13 cellular contexts compared by ENCODE assay signal in the genomic region with DNA sequence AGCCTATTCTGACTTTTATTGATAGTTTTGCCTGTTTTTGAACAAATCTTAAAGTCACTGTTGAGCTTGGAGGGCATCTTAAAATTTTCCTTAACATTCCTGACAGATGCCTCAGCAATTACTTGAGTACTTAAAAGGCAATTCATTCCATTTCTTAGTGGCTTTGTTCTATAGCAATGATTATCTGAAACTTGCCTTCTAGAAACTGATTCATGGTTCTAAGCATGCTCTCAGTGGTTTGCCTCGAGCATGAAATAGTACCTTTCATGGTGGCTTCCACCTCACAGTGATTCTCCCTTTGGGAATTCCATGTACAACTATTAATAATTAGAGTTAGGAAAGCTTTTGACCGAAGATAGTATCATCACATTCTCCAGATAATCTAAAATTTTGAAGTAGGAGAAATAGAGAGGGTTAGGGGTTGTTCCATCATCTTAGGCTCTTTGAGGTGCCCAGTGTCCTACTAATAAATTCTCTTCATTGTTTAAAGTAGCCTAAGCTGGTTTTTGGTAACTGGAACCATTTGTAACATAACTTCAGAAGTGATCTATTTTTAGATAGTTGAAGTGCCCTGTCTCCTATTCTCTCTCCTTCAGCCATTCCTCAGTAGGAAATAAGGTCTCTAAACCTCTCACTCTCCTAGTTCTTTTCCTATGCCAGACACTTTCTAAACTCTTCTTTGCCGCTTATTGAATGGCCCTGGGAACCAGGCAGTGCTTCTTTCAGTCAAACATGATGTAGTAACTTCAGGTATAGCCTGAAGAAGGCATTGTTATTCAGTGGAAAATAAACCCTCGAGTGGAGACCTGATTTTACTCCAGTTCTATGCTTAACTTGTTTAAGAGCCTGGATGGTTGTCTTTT.
DNase-seq lines count a peak whose midpoint lies in the region; ATAC-seq and TF ChIP-seq lines count a peak whose summit lies in the region.
"Had no signal": no experiment of that assay in that cellular context is flagged by ENCODE, and none has a peak within 500 bp of the region (broad histone marks: within the 10 kb centered on the region; RNA-seq: fewer than 3 reads in every experiment).

No MANE protein-coding gene starts in this region.

- DNase-seq in EL (peak; percentile 89), SK-MEL-5 (ENCODE audit: low read depth, low spot score) (peak; percentile 73), fibroblast of pulmonary artery (ENCODE audit: low read depth) (peak; percentile 56), sigmoid colon (no peak), NCI-H128 (lab: John Stamatoyannopoulos, UW; ENCODE audit: unreplicated experiment) (no peak), HAP-1 (ENCODE audit: low spot score in 2 of 2) (no peak), GM10248 (ENCODE audit: extremely low spot score) (no peak)
- DNase-seq: effector memory CD4-positive, alpha-beta T cell; left cardiac atrium; T-helper 2 cell had no signal

- no peak for ATAC-seq in GM18517 (IDR thresholded peaks at IDR 0.05; ENCODE audit: unreplicated experiment)
- ATAC-seq: K562 had no signal

- TF ChIP-seq EP300 in sigmoid colon (IDR thresholded peaks at IDR 0.05), result no peak

- peaks cover 0 to 31% (median 23%) of the 10 kb centered on the region in 4 donors for H3K4me1 ChIP-seq in sigmoid colon
- peaks cover 32% of the 10 kb centered on the region for H3K4me1 ChIP-seq in HAP-1

- H3K36me3 ChIP-seq in sigmoid colon, result peaks cover 0 to 19% (median 6%) of the 10 kb centered on the region in 4 donors
- peaks cover 13% of the 10 kb centered on the region for H3K36me3 ChIP-seq in HAP-1 (replicated peaks)

- POLR2A ChIA-PET in GM10248 (lab: Yijun Ruan, JAX), result interaction anchor here (0.6 kb wide), 1 partner anchor 10 kb away, joined by 5 read pairs; no protein-coding TSS in a partner anchor

- peak overlapping the region; percentile 23 to 70 (median 50) for H3K27ac ChIP-seq in sigmoid colon

- in situ Hi-C loops in SK-MEL-5 (cut with HindIII; ENCODE audit: low pct_unique_long_range_greater_than_20kb, low sequenced_read_pairs), result no loop called here
- in situ Hi-C loops in HAP-1 (cut with MboI; ENCODE audit: low sequenced_read_pairs), result no loop called here

- TF ChIP-seq CTCF in fibroblast of pulmonary artery (IDR thresholded peaks at IDR 0.05; ENCODE audit: low read length, missing control alignments) (no peak), sigmoid colon (IDR thresholded peaks at IDR 0.05) (no peak), GM10248 (IDR thresholded peaks at IDR 0.05; ENCODE audit: control extremely low read depth, extremely low read depth, low read depth, missing control alignments) (no peak)

- no peak for TF ChIP-seq POLR2A in sigmoid colon (IDR thresholded peaks at IDR 0.05)

- WGBS in sigmoid colon, 2 donors, result 89 to 91% methylated on average over 4 of the region's 4 CpGs

- H3K9me3 ChIP-seq in sigmoid colon (no peaks in the 10 kb centered on the region), HAP-1 (no peaks in the 10 kb centered on the region)

- CTCF ChIA-PET in GM10248 (lab: Yijun Ruan, JAX), result interaction anchor here (1.4 to 2.5 kb wide), 2 partner anchors 17 to 87 kb away, joined by 6 to 7 read pairs; a partner anchor contains a TSS

- H3K27me3 ChIP-seq in sigmoid colon (no peaks in the 10 kb centered on the region), HAP-1 (ENCODE audit: low read depth) (no peaks in the 10 kb centered on the region)

- H3K4me3 ChIP-seq in fibroblast of pulmonary artery (replicated peaks; ENCODE audit: low read depth, low read length) (no peak overlapping the region), sigmoid colon (no peak overlapping the region), HAP-1 (no peak overlapping the region)
- H3K4me3 ChIP-seq: K562, skin epidermis had no signal

- intact Hi-C loops in sigmoid colon (cut with DNase I), result no loop called here

Comparison
In these comparisons a context has a peak if more than half of its experiments do, and no peak if none do; other contexts are left out.
1. DNase-seq: peak in EL (single experiment), SK-MEL-5 (single experiment) and fibroblast of pulmonary artery (single experiment); none in sigmoid colon (single experiment), NCI-H128 (single experiment), HAP-1 (0 of 2) and GM10248 (single experiment).